Comparison of ENCODE assay signal across 8 cellular contexts in the genomic region with DNA sequence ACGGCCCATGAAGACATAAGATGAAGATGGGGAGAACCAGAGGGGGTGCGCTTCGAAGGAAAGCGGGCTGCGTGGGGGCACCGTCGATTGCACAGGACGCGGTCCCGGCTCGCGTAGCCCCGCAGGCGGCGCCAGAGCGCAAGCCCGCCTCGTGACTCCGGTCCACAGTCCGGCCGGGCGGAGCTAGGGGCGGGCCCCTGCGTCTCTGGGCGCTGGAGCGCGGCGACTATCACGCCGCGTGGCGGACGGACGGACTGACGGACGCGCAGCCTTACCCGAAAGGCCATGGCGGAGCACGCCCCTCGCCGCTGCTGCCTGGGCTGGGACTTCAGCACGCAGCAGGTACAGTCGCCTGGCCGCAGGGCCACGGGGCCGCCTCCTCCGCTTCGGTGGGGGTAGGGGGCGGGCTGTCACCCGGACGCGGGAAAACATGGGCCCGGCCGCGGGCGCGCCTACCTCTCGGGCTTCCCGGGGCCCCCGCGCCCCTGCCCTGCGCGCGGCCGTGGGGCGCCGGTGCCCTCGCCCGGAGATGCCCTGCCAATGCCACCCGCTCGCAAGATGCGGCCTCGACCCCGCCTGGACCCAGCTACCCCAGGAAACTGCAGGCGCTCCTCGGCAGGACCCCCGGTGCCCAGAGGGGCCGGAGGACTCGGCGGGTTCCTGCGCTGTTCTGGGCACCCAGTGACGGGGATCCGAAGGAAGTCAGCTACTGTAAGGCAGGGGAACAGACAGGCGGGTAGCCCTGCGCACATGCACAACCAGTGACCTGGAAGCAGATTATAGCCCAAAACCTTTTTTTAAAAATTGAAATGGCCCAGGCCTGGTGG. TPM values are rescaled to one million over a fixed set of nuclear protein-coding genes. Genes with fewer than 3 reads are reported as not detected.
DNase-seq lines count a peak whose midpoint lies in the region; ATAC-seq and TF ChIP-seq lines count a peak whose summit lies in the region.

TSS of gene XYLB (plus strand) at position 202 of the 827 bp plus-strand sequence. CDS start at position 286, 84 bp downstream.

- H3K9me3 Mint-ChIP-seq in activated CD4-positive, alpha-beta T cell treated with anti-CD3 and anti-CD28 coated beads, Interleukin-2, amount 10 ng/mL, durations not matched to agents 24 days and 14 days, result no peaks in the 10 kb centered on the region
- no peaks in the 10 kb centered on the region for H3K9me3 Mint-ChIP-seq in dendritic cell treated with granulocyte-macrophage colony-stimulating factor and Interleukin-4, amounts not matched to agents 40 ng/mL and 50 ng/mL, for 4 days

- TF ChIP-seq CTCF in AG09319 (IDR thresholded peaks at IDR 0.05; ENCODE audit: low read depth, low read length), result peak; percentile 75
- peak in 1 of 3 donors; percentile 79 for TF ChIP-seq CTCF in lower leg skin (IDR thresholded peaks at IDR 0.05)

- TF ChIP-seq POLR2A in GM18526 (IDR thresholded peaks at IDR 0.05; ENCODE audit: extremely low read depth, insufficient read length) (peak; percentile 33), lower leg skin (IDR thresholded peaks at IDR 0.05) (no peak)

- peaks cover 7% of the 10 kb centered on the region for H3K4me1 Mint-ChIP-seq in activated CD4-positive, alpha-beta T cell treated with anti-CD3 and anti-CD28 coated beads, Interleukin-2, amount 10 ng/mL, durations not matched to agents 24 days and 14 days
- peaks cover 6% of the 10 kb centered on the region for H3K4me1 Mint-ChIP-seq in dendritic cell treated with granulocyte-macrophage colony-stimulating factor and Interleukin-4, amounts not matched to agents 40 ng/mL and 50 ng/mL, for 4 days (ENCODE audit: low read depth)

- H3K27ac Mint-ChIP-seq in activated CD4-positive, alpha-beta T cell treated with anti-CD3 and anti-CD28 coated beads, Interleukin-2, amount 10 ng/mL, durations not matched to agents 24 days and 14 days, result no peak within 1 kb of the TSS
- peak within 1 kb of the TSS; percentile 63 for H3K27ac Mint-ChIP-seq in dendritic cell treated with granulocyte-macrophage colony-stimulating factor and Interleukin-4, amounts not matched to agents 40 ng/mL and 50 ng/mL, for 4 days

- peaks cover 8% of the 10 kb centered on the region for H3K27me3 Mint-ChIP-seq in activated CD4-positive, alpha-beta T cell treated with anti-CD3 and anti-CD28 coated beads, Interleukin-2, amount 10 ng/mL, durations not matched to agents 24 days and 14 days
- peaks cover 2% of the 10 kb centered on the region for H3K27me3 Mint-ChIP-seq in dendritic cell treated with granulocyte-macrophage colony-stimulating factor and Interleukin-4, amounts not matched to agents 40 ng/mL and 50 ng/mL, for 4 days

- H3K36me3 Mint-ChIP-seq in activated CD4-positive, alpha-beta T cell treated with anti-CD3 and anti-CD28 coated beads, Interleukin-2, amount 10 ng/mL, durations not matched to agents 24 days and 14 days (ENCODE audit: low read depth), result peaks cover 4% of the 10 kb centered on the region
- H3K36me3 Mint-ChIP-seq in dendritic cell treated with granulocyte-macrophage colony-stimulating factor and Interleukin-4, amounts not matched to agents 40 ng/mL and 50 ng/mL, for 4 days (ENCODE audit: low read depth), result no peaks in the 10 kb centered on the region

- intact Hi-C loops in activated CD4-positive, alpha-beta T cell treated with anti-CD3 and anti-CD28 coated beads, Interleukin-2, amount 10 ng/mL, durations not matched to agents 24 days and 14 days (cut with micrococcal nuclease), result loop anchor here (1.0 to 5.0 kb wide), 6 partner anchors 109 to 374 kb away; partner anchors contain the start of gene ACAA1
- intact Hi-C loops in dendritic cell treated with granulocyte-macrophage colony-stimulating factor and Interleukin-4, amounts not matched to agents 40 ng/mL and 50 ng/mL, for 4 days (cut with micrococcal nuclease), result loop anchor here (1.0 to 5.0 kb wide), 2 partner anchors 134 to 209 kb away; partner anchors contain the start of genes ACAA1 and MYD88
- intact Hi-C loops in lower leg skin (cut with DNase I; ENCODE audit: low total_unique reads), result no loop called here

- peak; percentile 88 for ATAC-seq in HG03060 (IDR thresholded peaks at IDR 0.05; ENCODE audit: low read depth, unreplicated experiment)

- H3K4me3 ChIP-seq in lower leg skin (ENCODE audit: low read depth, poor library complexity, severe bottlenecking), result peak within 1 kb of the TSS; percentile 65

- DNase-seq in AG09319 (ENCODE audit: extremely low read depth, low read depth), result no peak
- peak; percentile 56 for DNase-seq in NCI-H345 (lab: John Stamatoyannopoulos, UW)
- DNase-seq in activated CD4-positive, alpha-beta T cell treated with anti-CD3 and anti-CD28 coated beads, Interleukin-2, amount 10 ng/mL, durations not matched to agents 24 days and 14 days, result peak; percentile 96
- DNase-seq in lower leg skin (ENCODE audit: low spot score in 2 of 2), result peak; percentile 77 to 97
- peak; percentile 59 to 79 for DNase-seq in stimulated activated CD4-positive, alpha-beta T cell treated with anti-CD3 and anti-CD28 coated beads, Interleukin-4, amount 100 ng/mL, for 4 hours

- WGBS in lower leg skin, 2 donors, result 2 to 4% methylated on average over 49 to 54 of the region's 86 CpGs

- H3K4me3 Mint-ChIP-seq in activated CD4-positive, alpha-beta T cell treated with anti-CD3 and anti-CD28 coated beads, Interleukin-2, amount 10 ng/mL, durations not matched to agents 24 days and 14 days, result peak within 1 kb of the TSS; percentile 80
- peak within 1 kb of the TSS; percentile 76 for H3K4me3 Mint-ChIP-seq in dendritic cell treated with granulocyte-macrophage colony-stimulating factor and Interleukin-4, amounts not matched to agents 40 ng/mL and 50 ng/mL, for 4 days

RNA-seq across cellular contexts. Expression of gene XYLB, which starts in this region (rescaled TPM):
- 11.1 and 11.6 TPM in 2 replicates for total RNA-seq in activated CD4-positive, alpha-beta T cell treated with anti-CD3 and anti-CD28 coated beads, Interleukin-2, amount 10 ng/mL, durations not matched to agents 24 days and 14 days
- 1 to 10 TPM; 1.1 to 2.6 (median 2.1) TPM for total RNA-seq in lower leg skin
